ENCODE assay signal across 1 cellular context in the genomic region with DNA sequence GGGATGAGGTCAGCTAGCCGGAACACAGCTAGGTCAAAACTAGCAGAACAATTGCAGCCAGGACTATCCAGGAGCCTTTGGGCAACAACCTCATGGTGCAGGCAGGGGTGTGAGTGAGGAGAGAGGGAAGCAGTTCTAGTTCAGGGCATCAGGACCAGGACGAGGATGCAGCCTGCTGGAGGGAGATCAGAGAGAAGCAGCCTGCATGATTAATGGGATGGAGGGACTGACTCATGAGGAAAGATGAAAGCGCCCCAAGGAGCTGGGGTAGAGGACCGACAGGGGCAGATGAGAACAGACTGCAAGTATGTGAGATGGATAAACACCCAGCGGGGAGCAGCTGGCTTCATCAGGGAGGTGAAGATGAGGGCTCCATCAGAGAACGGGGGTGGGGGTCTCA.
TF ChIP-seq lines count a peak whose summit lies in the region.

No MANE protein-coding gene starts in this region.

TF ChIP-seq in GM23338, 12 proteins besides CTCF, POLR2A, EP300 and RAD21 (continued from another document):
- TF ChIP-seq, protein P1, sequence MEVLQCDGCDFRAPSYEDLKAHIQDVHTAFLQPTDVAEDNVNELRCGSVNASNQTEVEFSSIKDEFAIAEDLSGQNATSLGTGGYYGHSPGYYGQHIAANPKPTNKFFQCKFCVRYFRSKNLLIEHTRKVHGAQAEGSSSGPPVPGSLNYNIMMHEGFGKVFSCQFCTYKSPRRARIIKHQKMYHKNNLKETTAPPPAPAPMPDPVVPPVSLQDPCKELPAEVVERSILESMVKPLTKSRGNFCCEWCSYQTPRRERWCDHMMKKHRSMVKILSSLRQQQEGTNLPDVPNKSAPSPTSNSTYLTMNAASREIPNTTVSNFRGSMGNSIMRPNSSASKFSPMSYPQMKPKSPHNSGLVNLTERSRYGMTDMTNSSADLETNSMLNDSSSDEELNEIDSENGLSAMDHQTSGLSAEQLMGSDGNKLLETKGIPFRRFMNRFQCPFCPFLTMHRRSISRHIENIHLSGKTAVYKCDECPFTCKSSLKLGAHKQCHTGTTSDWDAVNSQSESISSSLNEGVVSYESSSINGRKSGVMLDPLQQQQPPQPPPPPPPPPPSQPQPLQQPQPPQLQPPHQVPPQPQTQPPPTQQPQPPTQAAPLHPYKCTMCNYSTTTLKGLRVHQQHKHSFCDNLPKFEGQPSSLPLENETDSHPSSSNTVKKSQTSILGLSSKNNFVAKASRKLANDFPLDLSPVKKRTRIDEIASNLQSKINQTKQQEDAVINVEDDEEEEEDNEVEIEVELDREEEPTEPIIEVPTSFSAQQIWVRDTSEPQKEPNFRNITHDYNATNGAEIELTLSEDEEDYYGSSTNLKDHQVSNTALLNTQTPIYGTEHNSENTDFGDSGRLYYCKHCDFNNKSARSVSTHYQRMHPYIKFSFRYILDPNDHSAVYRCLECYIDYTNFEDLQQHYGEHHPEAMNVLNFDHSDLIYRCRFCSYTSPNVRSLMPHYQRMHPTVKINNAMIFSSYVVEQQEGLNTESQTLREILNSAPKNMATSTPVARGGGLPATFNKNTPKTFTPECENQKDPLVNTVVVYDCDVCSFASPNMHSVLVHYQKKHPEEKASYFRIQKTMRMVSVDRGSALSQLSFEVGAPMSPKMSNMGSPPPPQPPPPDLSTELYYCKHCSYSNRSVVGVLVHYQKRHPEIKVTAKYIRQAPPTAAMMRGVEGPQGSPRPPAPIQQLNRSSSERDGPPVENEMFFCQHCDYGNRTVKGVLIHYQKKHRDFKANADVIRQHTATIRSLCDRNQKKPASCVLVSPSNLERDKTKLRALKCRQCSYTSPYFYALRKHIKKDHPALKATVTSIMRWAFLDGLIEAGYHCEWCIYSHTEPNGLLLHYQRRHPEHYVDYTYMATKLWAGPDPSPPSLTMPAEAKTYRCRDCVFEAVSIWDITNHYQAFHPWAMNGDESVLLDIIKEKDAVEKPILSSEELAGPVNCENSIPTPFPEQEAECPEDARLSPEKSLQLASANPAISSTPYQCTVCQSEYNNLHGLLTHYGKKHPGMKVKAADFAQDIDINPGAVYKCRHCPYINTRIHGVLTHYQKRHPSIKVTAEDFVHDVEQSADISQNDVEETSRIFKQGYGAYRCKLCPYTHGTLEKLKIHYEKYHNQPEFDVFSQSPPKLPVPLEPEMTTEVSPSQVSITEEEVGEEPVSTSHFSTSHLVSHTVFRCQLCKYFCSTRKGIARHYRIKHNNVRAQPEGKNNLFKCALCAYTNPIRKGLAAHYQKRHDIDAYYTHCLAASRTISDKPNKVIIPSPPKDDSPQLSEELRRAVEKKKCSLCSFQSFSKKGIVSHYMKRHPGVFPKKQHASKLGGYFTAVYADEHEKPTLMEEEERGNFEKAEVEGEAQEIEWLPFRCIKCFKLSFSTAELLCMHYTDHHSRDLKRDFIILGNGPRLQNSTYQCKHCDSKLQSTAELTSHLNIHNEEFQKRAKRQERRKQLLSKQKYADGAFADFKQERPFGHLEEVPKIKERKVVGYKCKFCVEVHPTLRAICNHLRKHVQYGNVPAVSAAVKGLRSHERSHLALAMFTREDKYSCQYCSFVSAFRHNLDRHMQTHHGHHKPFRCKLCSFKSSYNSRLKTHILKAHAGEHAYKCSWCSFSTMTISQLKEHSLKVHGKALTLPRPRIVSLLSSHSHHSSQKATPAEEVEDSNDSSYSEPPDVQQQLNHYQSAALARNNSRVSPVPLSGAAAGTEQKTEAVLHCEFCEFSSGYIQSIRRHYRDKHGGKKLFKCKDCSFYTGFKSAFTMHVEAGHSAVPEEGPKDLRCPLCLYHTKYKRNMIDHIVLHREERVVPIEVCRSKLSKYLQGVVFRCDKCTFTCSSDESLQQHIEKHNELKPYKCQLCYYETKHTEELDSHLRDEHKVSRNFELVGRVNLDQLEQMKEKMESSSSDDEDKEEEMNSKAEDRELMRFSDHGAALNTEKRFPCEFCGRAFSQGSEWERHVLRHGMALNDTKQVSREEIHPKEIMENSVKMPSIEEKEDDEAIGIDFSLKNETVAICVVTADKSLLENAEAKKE (CRISPR knock-in tag; IDR thresholded peaks at IDR 0.05) = no peak
- TF ChIP-seq, protein P2, sequence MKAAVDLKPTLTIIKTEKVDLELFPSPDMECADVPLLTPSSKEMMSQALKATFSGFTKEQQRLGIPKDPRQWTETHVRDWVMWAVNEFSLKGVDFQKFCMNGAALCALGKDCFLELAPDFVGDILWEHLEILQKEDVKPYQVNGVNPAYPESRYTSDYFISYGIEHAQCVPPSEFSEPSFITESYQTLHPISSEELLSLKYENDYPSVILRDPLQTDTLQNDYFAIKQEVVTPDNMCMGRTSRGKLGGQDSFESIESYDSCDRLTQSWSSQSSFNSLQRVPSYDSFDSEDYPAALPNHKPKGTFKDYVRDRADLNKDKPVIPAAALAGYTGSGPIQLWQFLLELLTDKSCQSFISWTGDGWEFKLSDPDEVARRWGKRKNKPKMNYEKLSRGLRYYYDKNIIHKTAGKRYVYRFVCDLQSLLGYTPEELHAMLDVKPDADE (IDR thresholded peaks at IDR 0.05) = no peak
- TF ChIP-seq POLR2AphosphoS5 (IDR thresholded peaks at IDR 0.05; ENCODE audit: low read depth) (no peak), JUNB (IDR thresholded peaks at IDR 0.05; ENCODE audit: unreplicated experiment) (no peak)
- TF ChIP-seq, protein P3, sequence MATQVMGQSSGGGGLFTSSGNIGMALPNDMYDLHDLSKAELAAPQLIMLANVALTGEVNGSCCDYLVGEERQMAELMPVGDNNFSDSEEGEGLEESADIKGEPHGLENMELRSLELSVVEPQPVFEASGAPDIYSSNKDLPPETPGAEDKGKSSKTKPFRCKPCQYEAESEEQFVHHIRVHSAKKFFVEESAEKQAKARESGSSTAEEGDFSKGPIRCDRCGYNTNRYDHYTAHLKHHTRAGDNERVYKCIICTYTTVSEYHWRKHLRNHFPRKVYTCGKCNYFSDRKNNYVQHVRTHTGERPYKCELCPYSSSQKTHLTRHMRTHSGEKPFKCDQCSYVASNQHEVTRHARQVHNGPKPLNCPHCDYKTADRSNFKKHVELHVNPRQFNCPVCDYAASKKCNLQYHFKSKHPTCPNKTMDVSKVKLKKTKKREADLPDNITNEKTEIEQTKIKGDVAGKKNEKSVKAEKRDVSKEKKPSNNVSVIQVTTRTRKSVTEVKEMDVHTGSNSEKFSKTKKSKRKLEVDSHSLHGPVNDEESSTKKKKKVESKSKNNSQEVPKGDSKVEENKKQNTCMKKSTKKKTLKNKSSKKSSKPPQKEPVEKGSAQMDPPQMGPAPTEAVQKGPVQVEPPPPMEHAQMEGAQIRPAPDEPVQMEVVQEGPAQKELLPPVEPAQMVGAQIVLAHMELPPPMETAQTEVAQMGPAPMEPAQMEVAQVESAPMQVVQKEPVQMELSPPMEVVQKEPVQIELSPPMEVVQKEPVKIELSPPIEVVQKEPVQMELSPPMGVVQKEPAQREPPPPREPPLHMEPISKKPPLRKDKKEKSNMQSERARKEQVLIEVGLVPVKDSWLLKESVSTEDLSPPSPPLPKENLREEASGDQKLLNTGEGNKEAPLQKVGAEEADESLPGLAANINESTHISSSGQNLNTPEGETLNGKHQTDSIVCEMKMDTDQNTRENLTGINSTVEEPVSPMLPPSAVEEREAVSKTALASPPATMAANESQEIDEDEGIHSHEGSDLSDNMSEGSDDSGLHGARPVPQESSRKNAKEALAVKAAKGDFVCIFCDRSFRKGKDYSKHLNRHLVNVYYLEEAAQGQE (IDR thresholded peaks at IDR 0.05; ENCODE audit: unreplicated experiment) = no peak
